In the genomic region with DNA sequence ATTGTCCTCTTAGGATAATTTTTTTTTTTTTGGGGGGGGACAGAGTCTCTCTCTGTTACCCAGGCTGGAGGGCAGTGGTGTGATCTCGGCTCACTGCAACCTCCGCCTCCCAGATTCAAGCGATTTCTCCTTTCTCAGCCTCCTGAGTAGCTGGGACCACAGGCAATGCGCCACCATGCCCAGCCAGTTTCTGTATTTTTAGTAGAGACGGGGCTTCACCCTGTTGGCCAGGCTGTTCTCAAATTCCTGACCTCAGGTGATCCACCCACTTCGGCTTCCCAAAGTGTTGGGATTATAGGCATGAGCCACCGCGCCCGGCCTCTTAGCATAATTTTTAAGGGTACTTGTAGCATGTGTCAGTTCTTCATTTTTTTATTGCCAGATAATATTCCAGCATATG, we compare ENCODE assay signal across 29 cellular contexts.
"Had no signal": no experiment of that assay in that cellular context is flagged by ENCODE, and none has a peak within 500 bp of the region (broad histone marks: within the 10 kb centered on the region; RNA-seq: fewer than 3 reads in every experiment).

No MANE protein-coding gene starts in this region.

- H3K4me3 ChIP-seq: body of pancreas, SJCRH30 had no signal

- H3K9me3 ChIP-seq: body of pancreas, SK-N-SH had no signal

- H3K27me3 Mint-ChIP-seq: activated CD4-positive, alpha-beta memory T cell treated with anti-CD3 and anti-CD28 coated beads for 36 hours; activated CD4-positive, alpha-beta T cell treated with anti-CD3 and anti-CD28 coated beads, Interleukin-2, amount 10 ng/mL, durations not matched to agents 7 days and 5 days; activated naive CD8-positive, alpha-beta T cell had no signal

- H3K9ac ChIP-seq: KMS-11, SK-N-SH had no signal

- DNase-seq: activated CD4-positive, alpha-beta memory T cell treated with anti-CD3 and anti-CD28 coated beads for 36 hours; activated CD4-positive, alpha-beta T cell treated with anti-CD3 and anti-CD28 coated beads, Interleukin-2, amount 10 ng/mL, durations not matched to agents 7 days and 5 days; activated CD4-positive, CD25-positive, alpha-beta regulatory T cell; activated CD8-positive, alpha-beta memory T cell treated with anti-CD3 and anti-CD28 coated beads for 24 hours; activated effector memory CD4-positive, alpha-beta T cell treated with anti-CD3 and anti-CD28 coated beads, Interleukin-2, amount 50 U/mL, for 16 hours; activated naive CD4-positive, alpha-beta T cell treated with anti-CD3 and anti-CD28 coated beads for 36 hours; activated T-cell treated with anti-CD3 and anti-CD28 coated beads, Interleukin-2, amount 50 U/mL, for 4 hours; anterior cingulate cortex; body of pancreas; central memory CD4-positive, alpha-beta T cell; NCI-H1092; NCI-H1417; NCI-H1930; NCI-H2171; NCI-H2227 treated with DMSO at 0.1 percent for 48 hours; NCI-H446 treated with DMSO at 0.1 percent for 48 hours; NCI-H526 treated with DMSO at 0.1 percent for 48 hours; NCI-H82; OCI-M1; RPMI8226; SJCRH30; SK-N-SH; T-helper 1 cell had no signal

- H3K27me3 ChIP-seq: body of pancreas, SJCRH30 had no signal

- H3K4me1 Mint-ChIP-seq: activated CD4-positive, alpha-beta T cell treated with anti-CD3 and anti-CD28 coated beads, Interleukin-2, amount 10 ng/mL, durations not matched to agents 7 days and 5 days had no signal

- H3K27ac ChIP-seq: body of pancreas, KMS-11, SJCRH30, VCaP had no signal

- FAIRE-seq: bronchial epithelial cell had no signal

- H3K9me3 Mint-ChIP-seq: activated CD4-positive, alpha-beta memory T cell treated with anti-CD3 and anti-CD28 coated beads for 36 hours; activated CD4-positive, alpha-beta T cell treated with anti-CD3 and anti-CD28 coated beads, Interleukin-2, amount 10 ng/mL, durations not matched to agents 7 days and 5 days; activated naive CD4-positive, alpha-beta T cell treated with anti-CD3 and anti-CD28 coated beads for 36 hours; activated T-cell treated with anti-CD3 and anti-CD28 coated beads, Interleukin-2, amount 50 U/mL, for 4 hours had no signal

- H3K4me3 Mint-ChIP-seq: activated CD4-positive, alpha-beta memory T cell treated with anti-CD3 and anti-CD28 coated beads for 36 hours; activated CD4-positive, alpha-beta T cell treated with anti-CD3 and anti-CD28 coated beads, Interleukin-2, amount 10 ng/mL, durations not matched to agents 7 days and 5 days; activated naive CD4-positive, alpha-beta T cell treated with anti-CD3 and anti-CD28 coated beads for 36 hours; activated naive CD8-positive, alpha-beta T cell; activated T-cell treated with anti-CD3 and anti-CD28 coated beads, Interleukin-2, amount 50 U/mL, for 4 hours had no signal

- H3K4me2 ChIP-seq: KMS-11, SK-N-SH had no signal

- H3K27ac Mint-ChIP-seq: activated CD4-positive, alpha-beta memory T cell treated with anti-CD3 and anti-CD28 coated beads for 36 hours; activated CD4-positive, alpha-beta T cell treated with anti-CD3 and anti-CD28 coated beads, Interleukin-2, amount 10 ng/mL, durations not matched to agents 7 days and 5 days; activated naive CD4-positive, alpha-beta T cell treated with anti-CD3 and anti-CD28 coated beads for 36 hours; activated naive CD8-positive, alpha-beta T cell had no signal

- ATAC-seq: activated T-cell treated with anti-CD3 and anti-CD28 coated beads, Interleukin-2, amount 50 U/mL, for 4 hours; body of pancreas; Panc1; Right ventricle myocardium inferior had no signal
